ENCODE assay signal across 8 cellular contexts in genomic region chr17:59331129-59331928, GRCh38. TPM values are rescaled to one million over a fixed set of nuclear protein-coding genes. Genes with fewer than 3 reads are reported as not detected.
DNase-seq lines count a peak whose midpoint lies in the region; ATAC-seq, FAIRE-seq and TF ChIP-seq lines count a peak whose summit lies in the region.

TSS of gene YPEL2 (plus strand) at chr17:59331655. CDS start at chr17:59353410, 21,755 bp downstream.

- ATAC-seq in GM21619 (IDR thresholded peaks at IDR 0.05; ENCODE audit: unreplicated experiment), result peak; percentile 86

- no peaks in the 10 kb centered on the region for H3K36me3 ChIP-seq in PC-9 (ENCODE audit: low read depth)

- H3K4me3 ChIP-seq in PC-9, result peak within 1 kb of the TSS; percentile 74

- H3K27ac Mint-ChIP-seq in activated T-cell treated with anti-CD3 and anti-CD28 coated beads, Interleukin-2, amount 50 U/mL, for 24 hours, result peak within 1 kb of the TSS; percentile 81

- no peak for FAIRE-seq in D721Med (lab: Jason Lieb, UNC)

- TF ChIP-seq CTCF in D721Med (IDR thresholded peaks at IDR 0.05; ENCODE audit: insufficient read depth, missing control alignments) (no peak), PC-9 (conservative IDR thresholded peaks at IDR 0.05) (no peak)

- CTCF ChIA-PET in PC-9 (lab: Charles Lee), result no interaction called here

- H3K9me3 Mint-ChIP-seq in activated T-cell treated with anti-CD3 and anti-CD28 coated beads, Interleukin-2, amount 50 U/mL, for 24 hours, result no peaks in the 10 kb centered on the region

- peak within 1 kb of the TSS; percentile 50 for H3K27ac ChIP-seq in PC-9

- no peaks in the 10 kb centered on the region for H3K27me3 Mint-ChIP-seq in activated T-cell treated with anti-CD3 and anti-CD28 coated beads, Interleukin-2, amount 50 U/mL, for 24 hours

- H3K4me2 ChIP-seq in PC-9, result peak within 1 kb of the TSS; percentile 87

- 0 out of 2 replicates have a peak, but pooled peaks cover 4% of the 10 kb centered on the region for H4K20me1 ChIP-seq in PC-9 (ENCODE audit: insufficient read depth)

- intact Hi-C loops in PC-9 (cut with micrococcal nuclease; ENCODE audit: unreplicated experiment), result loop anchor here (1.0 to 2.0 kb wide), 2 partner anchors 35 to 104 kb away; no protein-coding TSS in a partner anchor

- H3K79me2 ChIP-seq in PC-9 (ENCODE audit: low read depth), result peaks cover 5% of the 10 kb centered on the region; the same call in 1 of the 2 replicates

- peak within 1 kb of the TSS; percentile 92 for H2AFZ ChIP-seq in PC-9

- peaks cover 32% of the 10 kb centered on the region for H3F3A ChIP-seq in PC-9 (ENCODE audit: insufficient read depth, low read depth)

- H3K4me1 Mint-ChIP-seq in activated T-cell treated with anti-CD3 and anti-CD28 coated beads, Interleukin-2, amount 50 U/mL, for 24 hours (ENCODE audit: low read depth), result peaks cover 78% of the 10 kb centered on the region

- H3K4me1 ChIP-seq in PC-9 (replicated peaks; ENCODE audit: insufficient read depth), result peaks cover 32% of the 10 kb centered on the region

- peaks cover 3% of the 10 kb centered on the region for H3K36me3 Mint-ChIP-seq in activated T-cell treated with anti-CD3 and anti-CD28 coated beads, Interleukin-2, amount 50 U/mL, for 24 hours (ENCODE audit: low read depth)

- in situ Hi-C loops in KBM-7 (cut with MboI; ENCODE audit: low pct_unique_long_range_greater_than_20kb, low sequenced_read_pairs), result no loop called here

- DNase-seq in D721Med (ENCODE audit: insufficient read length, low spot score) (peak; percentile 88), KBM-7 (peak; percentile 88), PC-9 (peak; percentile 84 to 95), erythroblast (lab: John Stamatoyannopoulos, UW) (peak; percentile 89 to 91), mucosa of gallbladder (ENCODE audit: low spot score) (peak; percentile 96)
- DNase-seq in activated T-cell treated with anti-CD3 and anti-CD28 coated beads, Interleukin-2, amount 50 U/mL, for 24 hours, result peak; percentile 91
- DNase-seq in stimulated activated CD8-positive, alpha-beta memory T cell treated with anti-CD3 and anti-CD28 coated beads, Interleukin-4, amount 100 ng/mL, for 1 hour (ENCODE audit: low read depth in 2 of 2, low spot score in 1 of 2), result peak; percentile 70 to 74

- H3K27me3 ChIP-seq in PC-9 (ENCODE audit: insufficient read depth, low read depth), result no peaks in the 10 kb centered on the region

- TF ChIP-seq POLR2A in erythroblast (IDR thresholded peaks at IDR 0.05; ENCODE audit: low read length), result peak; percentile 29

- no TSS peak for BruUV-seq in PC-9 (replicated peaks; lab: Mats Ljungman, UMichigan)

- peak within 1 kb of the TSS; percentile 85 for H3K4me3 Mint-ChIP-seq in activated T-cell treated with anti-CD3 and anti-CD28 coated beads, Interleukin-2, amount 50 U/mL, for 24 hours

- H3K9me3 ChIP-seq in PC-9 (ENCODE audit: insufficient read depth, low read depth), result no peaks in the 10 kb centered on the region

- no peaks in the 10 kb centered on the region for H3K9me2 ChIP-seq in PC-9 (ENCODE audit: insufficient read depth)

- POLR2A ChIA-PET in PC-9 (lab: Charles Lee; ENCODE audit: unreplicated experiment), result no interaction called here

RNA-seq across cellular contexts. Expression of gene YPEL2, which starts in this region (rescaled TPM):
- total RNA-seq in PC-9 (2021) (11.6 and 12.9 TPM in 2 replicates), mucosa of gallbladder (75.2 TPM)

Comparison
In these comparisons a context has a peak if more than half of its experiments do, and no peak if none do; other contexts are left out.
1. Peak in every context shown above with its lines: DNase-seq, ATAC-seq, H3K4me3 ChIP-seq and H3K27ac ChIP-seq.